In genomic region chr3:88235102-88235501, GRCh38 we compare ENCODE assay signal across 25 cellular contexts.
DNase-seq lines count a peak whose midpoint lies in the region; ATAC-seq, FAIRE-seq and TF ChIP-seq lines count a peak whose summit lies in the region.
"Had no signal": no experiment of that assay in that cellular context is flagged by ENCODE, and none has a peak within 500 bp of the region (broad histone marks: within the 10 kb centered on the region; RNA-seq: fewer than 3 reads in every experiment).

No MANE protein-coding gene starts in this region.

- no peak for TF ChIP-seq CTCF in fibroblast of mammary gland (conservative IDR thresholded peaks at IDR 0.05; ENCODE audit: control insufficient read depth, insufficient read depth, low read depth, low read length)

- ATAC-seq in SK-N-SH treated with all-trans-retinoic acid at 6 μM for 48 hours: no peak
- ATAC-seq in HG02852 (IDR thresholded peaks at IDR 0.05; ENCODE audit: unreplicated experiment): no peak
- no peak for ATAC-seq in HG03469 (IDR thresholded peaks at IDR 0.05; ENCODE audit: unreplicated experiment)
- ATAC-seq: activated CD8-positive, alpha-beta T cell treated with anti-CD3 and anti-CD28 coated beads, Interleukin-2, amount 10 ng/mL, durations not matched to agents 7 days and 5 days; activated naive CD4-positive, alpha-beta T cell treated with anti-CD3 and anti-CD28 coated beads, Interleukin-2, amount 50 U/mL, for 72 hours; heart right ventricle; left colon; upper lobe of right lung had no signal

- peak; percentile 29 for DNase-seq in HS-27A (ENCODE audit: low read depth)
- peak; percentile 1 for DNase-seq in fibroblast of mammary gland (ENCODE audit: low read depth)
- DNase-seq in urothelium cell line (ENCODE audit: low spot score): peak; percentile 36
- no peak for DNase-seq in NCI-H748 treated with DMSO at 0.1 percent for 48 hours (lab: John Stamatoyannopoulos, UW)
- DNase-seq: activated CD4-positive, alpha-beta T cell treated with anti-CD3 and anti-CD28 coated beads for 1 hour; activated CD8-positive, alpha-beta T cell treated with anti-CD3 and anti-CD28 coated beads, Interleukin-2, amount 10 ng/mL, durations not matched to agents 7 days and 5 days; aorta; GOT3; heart right ventricle; KBM-7; left colon; NCI-H1417 treated with DMSO at 0.1 percent for 48 hours; NCI-H2081; NCI-H82; sigmoid colon; stimulated activated CD4-positive, alpha-beta T cell treated with anti-CD3 and anti-CD28 coated beads, Interleukin-15, amount 100 ng/mL, for 24 hours; stimulated activated naive CD4-positive, alpha-beta T cell; upper lobe of right lung had no signal

- FAIRE-seq in urothelium cell line (lab: Jason Lieb, UNC): peak; percentile 32
- FAIRE-seq: GM12892 had no signal

- no peak overlapping the region for H3K4me3 ChIP-seq in fibroblast of mammary gland (ENCODE audit: control insufficient read depth, low read depth, low read length)
- H3K4me3 ChIP-seq: heart right ventricle, sigmoid colon, SK-N-MC, suprapubic skin, upper lobe of right lung had no signal

TF ChIP-seq in SK-N-SH treated with all-trans-retinoic acid at 6 μM for 48 hours, 23 proteins besides CTCF, POLR2A, EP300 and RAD21:
- TF ChIP-seq ZFP30 (CRISPR knock-in tag; IDR thresholded peaks at IDR 0.05) (no peak), ZNF8 (CRISPR knock-in tag; IDR thresholded peaks at IDR 0.05) (no peak), CREB5 (CRISPR knock-in tag; IDR thresholded peaks at IDR 0.05; ENCODE audit: low read depth) (peak; percentile 36; the same call in 1 of the 2 replicates), OSR1 (CRISPR knock-in tag; IDR thresholded peaks at IDR 0.05) (no peak), ISL1 (CRISPR knock-in tag; IDR thresholded peaks at IDR 0.05) (peak; percentile 84)
- TF ChIP-seq, protein P1, sequence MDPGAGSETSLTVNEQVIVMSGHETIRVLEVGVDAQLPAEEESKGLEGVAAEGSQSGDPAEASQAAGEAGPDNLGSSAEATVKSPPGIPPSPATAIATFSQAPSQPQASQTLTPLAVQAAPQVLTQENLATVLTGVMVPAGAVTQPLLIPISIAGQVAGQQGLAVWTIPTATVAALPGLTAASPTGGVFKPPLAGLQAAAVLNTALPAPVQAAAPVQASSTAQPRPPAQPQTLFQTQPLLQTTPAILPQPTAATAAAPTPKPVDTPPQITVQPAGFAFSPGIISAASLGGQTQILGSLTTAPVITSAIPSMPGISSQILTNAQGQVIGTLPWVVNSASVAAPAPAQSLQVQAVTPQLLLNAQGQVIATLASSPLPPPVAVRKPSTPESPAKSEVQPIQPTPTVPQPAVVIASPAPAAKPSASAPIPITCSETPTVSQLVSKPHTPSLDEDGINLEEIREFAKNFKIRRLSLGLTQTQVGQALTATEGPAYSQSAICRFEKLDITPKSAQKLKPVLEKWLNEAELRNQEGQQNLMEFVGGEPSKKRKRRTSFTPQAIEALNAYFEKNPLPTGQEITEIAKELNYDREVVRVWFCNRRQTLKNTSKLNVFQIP (CRISPR knock-in tag; IDR thresholded peaks at IDR 0.05; ENCODE audit: borderline replicate concordance, low read depth): no peak
- TF ChIP-seq, protein P2, sequence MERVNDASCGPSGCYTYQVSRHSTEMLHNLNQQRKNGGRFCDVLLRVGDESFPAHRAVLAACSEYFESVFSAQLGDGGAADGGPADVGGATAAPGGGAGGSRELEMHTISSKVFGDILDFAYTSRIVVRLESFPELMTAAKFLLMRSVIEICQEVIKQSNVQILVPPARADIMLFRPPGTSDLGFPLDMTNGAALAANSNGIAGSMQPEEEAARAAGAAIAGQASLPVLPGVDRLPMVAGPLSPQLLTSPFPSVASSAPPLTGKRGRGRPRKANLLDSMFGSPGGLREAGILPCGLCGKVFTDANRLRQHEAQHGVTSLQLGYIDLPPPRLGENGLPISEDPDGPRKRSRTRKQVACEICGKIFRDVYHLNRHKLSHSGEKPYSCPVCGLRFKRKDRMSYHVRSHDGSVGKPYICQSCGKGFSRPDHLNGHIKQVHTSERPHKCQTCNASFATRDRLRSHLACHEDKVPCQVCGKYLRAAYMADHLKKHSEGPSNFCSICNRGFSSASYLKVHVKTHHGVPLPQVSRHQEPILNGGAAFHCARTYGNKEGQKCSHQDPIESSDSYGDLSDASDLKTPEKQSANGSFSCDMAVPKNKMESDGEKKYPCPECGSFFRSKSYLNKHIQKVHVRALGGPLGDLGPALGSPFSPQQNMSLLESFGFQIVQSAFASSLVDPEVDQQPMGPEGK (CRISPR knock-in tag; IDR thresholded peaks at IDR 0.05; ENCODE audit: borderline replicate concordance): peak; percentile 74; the same call in 1 of the 2 replicates
